ENCODE assay signal across 8 cellular contexts in genomic region chr16:66523861-66524354, GRCh38. TPM values are rescaled to one million over a fixed set of nuclear protein-coding genes. Genes with fewer than 3 reads are reported as not detected.
DNase-seq lines count a peak whose midpoint lies in the region; ATAC-seq and TF ChIP-seq lines count a peak whose summit lies in the region.

No MANE protein-coding gene starts in this region.

- CTCF ChIA-PET in CD4-positive, alpha-beta memory T cell (lab: Charles Lee; ENCODE audit: partially characterized antibody) = interaction anchor here (1.0 to 7.2 kb wide), 7 partner anchors 12 to 118 kb away, joined by 3 to 72 read pairs (median 15); partner anchors contain the start of genes CKLF and TK2
- CTCF ChIA-PET in SK-N-SH (lab: Yijun Ruan, JAX) = interaction anchor here (1.5 kb wide), 1 partner anchor 8 kb away, joined by 3 read pairs; no protein-coding TSS in a partner anchor

- peaks cover 2 to 6% of the 10 kb centered on the region in 2 donors for H3K36me3 Mint-ChIP-seq in CD4-positive, alpha-beta memory T cell
- H3K36me3 Mint-ChIP-seq in glutamatergic neuron (ENCODE audit: unreplicated experiment) = peaks cover 2% of the 10 kb centered on the region

- no peaks in the 10 kb centered on the region for H3K9me2 ChIP-seq in SK-N-SH

- H3F3A ChIP-seq in SK-N-SH (replicated peaks; ENCODE audit: insufficient read depth) = no peaks in the 10 kb centered on the region

- no peak for TF ChIP-seq CTCF in OCI-LY3 (IDR thresholded peaks at IDR 0.05; ENCODE audit: low read depth, low read length)
- TF ChIP-seq CTCF in esophagus muscularis mucosa (IDR thresholded peaks at IDR 0.05) = no peak
- no peak for TF ChIP-seq CTCF in glutamatergic neuron (IDR thresholded peaks at IDR 0.05; ENCODE audit: partially characterized antibody, unreplicated experiment)
- no peak for TF ChIP-seq CTCF in SK-N-SH (IDR thresholded peaks at IDR 0.05)

- peaks cover 71% of the 10 kb centered on the region for H3K4me1 ChIP-seq in CD4-positive, alpha-beta memory T cell (ENCODE audit: insufficient read depth, low read length)
- peaks cover 64% of the 10 kb centered on the region for H3K4me1 ChIP-seq in OCI-LY3 (ENCODE audit: low read length)
- H3K4me1 ChIP-seq in esophagus muscularis mucosa = peaks cover 34 to 62% (median 56%) of the 10 kb centered on the region in 4 donors
- H3K4me1 ChIP-seq in SK-N-SH (ENCODE audit: control insufficient read depth in 1 of 2, insufficient read depth in 2 of 2, low read depth in 1 of 2, low read length in 1 of 2) = no peaks in the 10 kb centered on the region

- H3K36me3 ChIP-seq in CD4-positive, alpha-beta memory T cell (ENCODE audit: insufficient read depth, low read length) = no peaks in the 10 kb centered on the region
- H3K36me3 ChIP-seq in OCI-LY3 (replicated peaks; ENCODE audit: low read depth, low read length) = no peaks in the 10 kb centered on the region
- peaks cover 19 to 77% (median 53%) of the 10 kb centered on the region in 4 donors for H3K36me3 ChIP-seq in esophagus muscularis mucosa
- peaks cover 3 to 21% of the 10 kb centered on the region in 2 experiments for H3K36me3 ChIP-seq in SK-N-SH (replicated peaks in 1 of 2; ENCODE audit: control insufficient read depth in 1 of 2, insufficient read depth in 2 of 2, low read length in 1 of 2)

- peak overlapping the region; percentile 75 to 90 (median 80) for H3K4me3 Mint-ChIP-seq in CD4-positive, alpha-beta memory T cell
- no peak overlapping the region for H3K4me3 Mint-ChIP-seq in glutamatergic neuron (ENCODE audit: unreplicated experiment)

- H3K79me2 ChIP-seq in OCI-LY3 (ENCODE audit: low read length) = no peaks in the 10 kb centered on the region
- H3K79me2 ChIP-seq in SK-N-SH (ENCODE audit: insufficient read depth) = no peaks in the 10 kb centered on the region

- DNase-seq in CD4-positive, alpha-beta memory T cell = peak; percentile 58 to 74 (median 66)
- DNase-seq in esophagus muscularis mucosa (ENCODE audit: extremely low spot score) (no peak), NCI-H748 (lab: John Stamatoyannopoulos, UW; ENCODE audit: unreplicated experiment) (no peak), glutamatergic neuron (no peak), SK-N-SH (no peak)

- H3K9me3 ChIP-seq in CD4-positive, alpha-beta memory T cell (ENCODE audit: control insufficient read depth in 1 of 2, low read length in 2 of 2) = no peaks in the 10 kb centered on the region
- H3K9me3 ChIP-seq in OCI-LY3 (ENCODE audit: insufficient read depth, low read length) (no peaks in the 10 kb centered on the region), esophagus muscularis mucosa (no peaks in the 10 kb centered on the region), SK-N-SH (no peaks in the 10 kb centered on the region)

- POLR2A ChIA-PET in CD4-positive, alpha-beta memory T cell (lab: Charles Lee; ENCODE audit: partially characterized antibody) = interaction anchor here (0.9 to 16.1 kb wide), 12 partner anchors 9 to 116 kb away, joined by 3 to 440 read pairs (median 8); partner anchors contain the start of genes CKLF, CMTM2, CMTM3 and TK2
- POLR2A ChIA-PET in SK-N-SH (lab: Yijun Ruan, JAX) = no interaction called here

- peak overlapping the region; percentile 51 for H3K27ac ChIP-seq in CD4-positive, alpha-beta memory T cell (ENCODE audit: low read depth, low read length)
- peak overlapping the region; percentile 36; the same call in 1 of the 2 replicates for H3K27ac ChIP-seq in OCI-LY3 (ENCODE audit: low read length)
- peak overlapping the region; percentile 2 to 93 (median 70) for H3K27ac ChIP-seq in esophagus muscularis mucosa (replicated peaks in 1 of 4)
- no peak overlapping the region for H3K27ac ChIP-seq in SK-N-SH (ENCODE audit: low read depth in 2 of 2, low read length in 1 of 2)

- H3K9me3 Mint-ChIP-seq in CD4-positive, alpha-beta memory T cell = peaks cover 0 to 2% (median 0%) of the 10 kb centered on the region in 8 donors
- H3K9me3 Mint-ChIP-seq in glutamatergic neuron (ENCODE audit: unreplicated experiment) = peaks cover 2% of the 10 kb centered on the region

- H3K4me2 ChIP-seq in OCI-LY3 (ENCODE audit: low read length) = peak overlapping the region; percentile 64
- H3K4me2 ChIP-seq in SK-N-SH = no peak overlapping the region

- H3K4me3 ChIP-seq in CD4-positive, alpha-beta memory T cell (ENCODE audit: low read length in 2 of 2) = peak overlapping the region; percentile 19 to 32
- peak overlapping the region; percentile 45; the same call in 1 of the 2 replicates for H3K4me3 ChIP-seq in OCI-LY3 (ENCODE audit: low read length)
- no peak overlapping the region for H3K4me3 ChIP-seq in esophagus muscularis mucosa
- H3K4me3 ChIP-seq in SK-N-SH (ENCODE audit: low read depth in 2 of 2, low read length in 1 of 2) = no peak overlapping the region

- TF ChIP-seq EP300 in esophagus muscularis mucosa (IDR thresholded peaks at IDR 0.05) (no peak), SK-N-SH (IDR thresholded peaks at IDR 0.05; ENCODE audit: borderline replicate concordance in 1 of 2, low read depth in 1 of 2, low read length in 1 of 2) (no peak)

- WGBS in esophagus muscularis mucosa = 65% methylated on average over 9 of the region's 9 CpGs
- 93% methylated on average over 8 of the region's 9 CpGs for WGBS in SK-N-SH (ENCODE audit: low lambda C conversion rate)

- H3K9ac ChIP-seq in OCI-LY3 (ENCODE audit: low read length) (no peak overlapping the region; the same call in 1 of the 2 replicates), SK-N-SH (no peak overlapping the region)

- H2AFZ ChIP-seq in OCI-LY3 (ENCODE audit: low read depth, low read length) (no peak overlapping the region), SK-N-SH (ENCODE audit: low read depth) (no peak overlapping the region)

- H3K27ac Mint-ChIP-seq in CD4-positive, alpha-beta memory T cell = peak overlapping the region; percentile 89 to 98 (median 95)
- H3K27ac Mint-ChIP-seq in glutamatergic neuron (ENCODE audit: unreplicated experiment) = no peak overlapping the region

- H3K27me3 Mint-ChIP-seq in CD4-positive, alpha-beta memory T cell = no peaks in the 10 kb centered on the region
- no peaks in the 10 kb centered on the region for H3K27me3 Mint-ChIP-seq in glutamatergic neuron (ENCODE audit: unreplicated experiment)

- peaks cover 57 to 97% (median 76%) of the 10 kb centered on the region in 4 donors for H3K4me1 Mint-ChIP-seq in CD4-positive, alpha-beta memory T cell
- no peaks in the 10 kb centered on the region for H3K4me1 Mint-ChIP-seq in glutamatergic neuron (ENCODE audit: low read depth, unreplicated experiment)

- intact Hi-C loops in CD4-positive, alpha-beta memory T cell (cut with micrococcal nuclease) = loop anchor here (1.0 to 2.0 kb wide), 5 partner anchors 8 to 81 kb away; partner anchors contain the start of genes CKLF and CMTM3
- intact Hi-C loops in esophagus muscularis mucosa (cut with DNase I) = no loop called here

- TF ChIP-seq RAD21 in SK-N-SH (IDR thresholded peaks at IDR 0.05; ENCODE audit: low read length) = no peak

- no peaks in the 10 kb centered on the region for H3K27me3 ChIP-seq in CD4-positive, alpha-beta memory T cell (ENCODE audit: insufficient read depth, low read length)
- H3K27me3 ChIP-seq in OCI-LY3 (ENCODE audit: low read depth, low read length) (peaks cover 34% of the 10 kb centered on the region), esophagus muscularis mucosa (no peaks in the 10 kb centered on the region), SK-N-SH (ENCODE audit: insufficient read depth) (no peaks in the 10 kb centered on the region)

- peak; percentile 55 for ATAC-seq in GM21529 (IDR thresholded peaks at IDR 0.05; ENCODE audit: unreplicated experiment)
- no peak for ATAC-seq in HG02571 (IDR thresholded peaks at IDR 0.05; ENCODE audit: unreplicated experiment)

- no peak for TF ChIP-seq POLR2A in esophagus muscularis mucosa (IDR thresholded peaks at IDR 0.05; ENCODE audit: low read depth)

- H4K20me1 ChIP-seq in OCI-LY3 (ENCODE audit: insufficient read depth, low read length) (no peaks in the 10 kb centered on the region), SK-N-SH (ENCODE audit: insufficient read depth) (no peaks in the 10 kb centered on the region)

TF ChIP-seq in SK-N-SH, 30 proteins besides CTCF, POLR2A, EP300 and RAD21 (continues in another document):
- TF ChIP-seq NRF1 (IDR thresholded peaks at IDR 0.05; ENCODE audit: low read depth, low read length) = no peak

RNA-seq across cellular contexts. Expression of gene TK2, which starts 26.0 kb away (rescaled TPM):
- 10 to 100 TPM in 1 of 2 experiments, 1 to 10 TPM in 1; 9.0 to 10.2 TPM for total RNA-seq in CD4-positive, alpha-beta memory T cell
- 1 to 10 TPM; 3.9 to 5.9 TPM for polyA plus RNA-seq in CD4-positive, alpha-beta memory T cell
- total RNA-seq in esophagus muscularis mucosa (10 to 100 TPM; 26.3 to 35.2 (median 30.0) TPM), glutamatergic neuron (ENCODE audit: unreplicated experiment) (4.5 TPM)
- polyA plus RNA-seq in SK-N-SH (2012; rRNA removed) = 25.2 and 37.6 TPM in 2 replicates
- 27.7 and 28.2 TPM in 2 replicates for polyA plus RNA-seq in SK-N-SH (2012; cell fraction: cytosol; rRNA removed)
- polyA plus RNA-seq in SK-N-SH (2012; cell fraction: nucleus; rRNA removed) = 64.2 and 80.0 TPM in 2 replicates

RNA-seq across cellular contexts. Expression of gene CKLF, which starts 28.5 kb away (rescaled TPM):
- 10 to 100 TPM; 71.0 to 76.6 TPM for total RNA-seq in CD4-positive, alpha-beta memory T cell
- polyA plus RNA-seq in CD4-positive, alpha-beta memory T cell = 100 to 1,000 TPM; 154 to 173 TPM
- total RNA-seq in esophagus muscularis mucosa (10 to 100 TPM; 18.1 to 28.2 (median 24.2) TPM), glutamatergic neuron (ENCODE audit: unreplicated experiment) (17.9 TPM)
- 179 and 211 TPM in 2 replicates for polyA plus RNA-seq in SK-N-SH (2012; rRNA removed)
- 185 and 194 TPM in 2 replicates for polyA plus RNA-seq in SK-N-SH (2012; cell fraction: cytosol; rRNA removed)
- polyA plus RNA-seq in SK-N-SH (2012; cell fraction: nucleus; rRNA removed) = 42.3 and 65.4 TPM in 2 replicates

RNA-seq across cellular contexts. Expression of gene CMTM1, which starts 42.3 kb away (rescaled TPM):
- 10 to 100 TPM; 12.2 to 13.4 TPM for total RNA-seq in CD4-positive, alpha-beta memory T cell
- polyA plus RNA-seq in CD4-positive, alpha-beta memory T cell = 1 to 10 TPM in 1 of 2 donors, under 1 TPM in 1; 0.80 to 1.6 TPM
- total RNA-seq in esophagus muscularis mucosa (1 to 10 TPM in 3 of 4 donors, not detected in 1; 1.4 to 2.0 (median 1.7) TPM), glutamatergic neuron (ENCODE audit: unreplicated experiment) (5.0 TPM)
- polyA plus RNA-seq in SK-N-SH (2012; rRNA removed) = 3.1 and 3.7 TPM in 2 replicates
- 1.0 and 2.3 TPM in 2 replicates for polyA plus RNA-seq in SK-N-SH (2012; cell fraction: cytosol; rRNA removed)
- 3.1 and 3.2 TPM in 2 replicates for polyA plus RNA-seq in SK-N-SH (2012; cell fraction: nucleus; rRNA removed)

RNA-seq across cellular contexts. Expression of gene CMTM2, which starts 55.4 kb away (rescaled TPM):
- total RNA-seq in CD4-positive, alpha-beta memory T cell = under 1 TPM; 0.72 to 0.79 TPM
- polyA plus RNA-seq in CD4-positive, alpha-beta memory T cell = not detected
- total RNA-seq in esophagus muscularis mucosa (1 to 10 TPM in 1 of 4 donors, not detected in 3; 1.8 TPM), glutamatergic neuron (ENCODE audit: unreplicated experiment) (not detected)
- not detected in 2 replicates for polyA plus RNA-seq in SK-N-SH (2012; rRNA removed)
- 0.07 TPM in 1 of 2 replicates, not detected in the other for polyA plus RNA-seq in SK-N-SH (2012; cell fraction: cytosol; rRNA removed)
- 0.39 and 0.46 TPM in 2 replicates for polyA plus RNA-seq in SK-N-SH (2012; cell fraction: nucleus; rRNA removed)

Comparison
In these comparisons a context has a peak if more than half of its experiments do, and no peak if none do; other contexts are left out.
1. DNase-seq: peak in CD4-positive, alpha-beta memory T cell (5 of 5); none in esophagus muscularis mucosa (single experiment), NCI-H748 (single experiment), glutamatergic neuron (single experiment) and SK-N-SH (single experiment).
2. H3K27ac ChIP-seq: peak in CD4-positive, alpha-beta memory T cell (single experiment), OCI-LY3 (single experiment) and esophagus muscularis mucosa (4 of 4); none in SK-N-SH (0 of 2).
3. H3K4me3 ChIP-seq: peak in CD4-positive, alpha-beta memory T cell (2 of 2) and OCI-LY3 (single experiment); none in esophagus muscularis mucosa (0 of 4) and SK-N-SH (0 of 2).